In genomic region chr4:948101-948935, GRCh38 we compare ENCODE assay signal across 22 cellular contexts. TPM values are rescaled to one million over a fixed set of nuclear protein-coding genes. Genes with fewer than 3 reads are reported as not detected.
DNase-seq lines count a peak whose midpoint lies in the region; ATAC-seq lines count a peak whose summit lies in the region.
"Had no signal": no experiment of that assay in that cellular context is flagged by ENCODE, and none has a peak within 500 bp of the region (broad histone marks: within the 10 kb centered on the region; RNA-seq: fewer than 3 reads in every experiment).

No MANE protein-coding gene starts in this region.

- no peaks in the 10 kb centered on the region for H3K27me3 ChIP-seq in NT2/D1 (ENCODE audit: insufficient read depth, insufficient read length)
- H3K27me3 ChIP-seq: BLaER1, esophagus squamous epithelium, ovary had no signal

- H3K27me3 Mint-ChIP-seq in activated CD4-positive, alpha-beta memory T cell treated with anti-CD3 and anti-CD28 coated beads for 36 hours: no peaks in the 10 kb centered on the region
- H3K27me3 Mint-ChIP-seq: T-helper 17 cell had no signal

- no peak overlapping the region for H3K27ac Mint-ChIP-seq in activated CD4-positive, alpha-beta memory T cell treated with anti-CD3 and anti-CD28 coated beads for 36 hours
- H3K27ac Mint-ChIP-seq: activated T-helper 1 cell treated with anti-CD3 and anti-CD28 coated beads, Interleukin-12 subunit alpha, Interleukin-12 subunit beta, Interleukin-2, Interleukin-4 antibody, amounts not matched to agents 30 ng/mL and 10 ng/mL and 1 ng/mL, durations not matched to agents 14 hours and 24 hours and 36 hours; T-helper 17 cell had no signal

- H3K36me3 ChIP-seq in NT2/D1 (ENCODE audit: insufficient read depth, insufficient read length, low read length): peaks cover 4% of the 10 kb centered on the region
- H3K36me3 ChIP-seq: ovary had no signal

- H3K9me3 Mint-ChIP-seq in activated CD4-positive, alpha-beta memory T cell treated with anti-CD3 and anti-CD28 coated beads for 36 hours: no peaks in the 10 kb centered on the region
- H3K9me3 Mint-ChIP-seq: activated T-helper 1 cell treated with anti-CD3 and anti-CD28 coated beads, Interleukin-12 subunit alpha, Interleukin-12 subunit beta, Interleukin-2, Interleukin-4 antibody, amounts not matched to agents 30 ng/mL and 10 ng/mL and 1 ng/mL, durations not matched to agents 14 hours and 24 hours and 36 hours had no signal

- no peak overlapping the region for H3K4me3 ChIP-seq in NT2/D1 (ENCODE audit: insufficient read length, low read depth)
- H3K4me3 ChIP-seq: BLaER1, esophagus squamous epithelium, lower lobe of right lung, ovary, skin epidermis had no signal

- CTCF ChIA-PET in activated CD4-positive, alpha-beta memory T cell treated with anti-CD3 and anti-CD28 coated beads for 36 hours (lab: Charles Lee): interaction anchor here (1.9 kb wide), 1 partner anchor 206 kb away, joined by 4 read pairs; no protein-coding TSS in a partner anchor

- DNase-seq in activated effector memory CD4-positive, alpha-beta T cell treated with anti-CD3 and anti-CD28 coated beads, Interleukin-2, amount 50 U/mL, for 16 hours: peak; percentile 55
- DNase-seq in activated effector memory CD4-positive, alpha-beta T cell treated with Interleukin-2 at 50 U/mL for 16 hours: no peak
- DNase-seq in NT2/D1 (ENCODE audit: low read depth, low spot score) (no peak), iPS-NIHi11 (ENCODE audit: low spot score) (peak; percentile 10), sciatic nerve (ENCODE audit: low spot score) (peak; percentile 50), NCI-H510A treated with DMSO at 0.1 percent for 48 hours (lab: John Stamatoyannopoulos, UW) (no peak)
- no peak for DNase-seq in activated CD4-positive, alpha-beta memory T cell treated with anti-CD3 and anti-CD28 coated beads for 36 hours
- DNase-seq: activated CD8-positive, alpha-beta memory T cell treated with anti-CD3 and anti-CD28 coated beads for 24 hours; amniotic stem cell; effector CD8-positive, alpha-beta T cell; esophagus squamous epithelium; lower lobe of right lung; NCI-H1436 treated with DMSO at 0.1 percent for 48 hours; NCI-H748 treated with DMSO at 0.1 percent for 48 hours; stimulated activated CD4-positive, alpha-beta T cell treated with anti-CD3 and anti-CD28 coated beads, Interleukin-2, amount 100 ng/mL, for 48 hours had no signal

- no peak overlapping the region for H3K4me3 Mint-ChIP-seq in activated CD4-positive, alpha-beta memory T cell treated with anti-CD3 and anti-CD28 coated beads for 36 hours
- H3K4me3 Mint-ChIP-seq: activated T-helper 1 cell treated with anti-CD3 and anti-CD28 coated beads, Interleukin-12 subunit alpha, Interleukin-12 subunit beta, Interleukin-2, Interleukin-4 antibody, amounts not matched to agents 30 ng/mL and 10 ng/mL and 1 ng/mL, durations not matched to agents 14 hours and 24 hours and 36 hours; T-helper 17 cell had no signal

- ATAC-seq in sciatic nerve (no peak), HG02884 (IDR thresholded peaks at IDR 0.05; ENCODE audit: unreplicated experiment) (no peak)
- ATAC-seq: lower lobe of right lung, T-helper 17 cell had no signal

- POLR2A ChIA-PET in activated CD4-positive, alpha-beta memory T cell treated with anti-CD3 and anti-CD28 coated beads for 36 hours (lab: Charles Lee): no interaction called here

- intact Hi-C loops in sciatic nerve (cut with DNase I): no loop called here
- intact Hi-C loops in activated CD4-positive, alpha-beta memory T cell treated with anti-CD3 and anti-CD28 coated beads for 36 hours (cut with micrococcal nuclease): no loop called here

- H3K36me3 Mint-ChIP-seq in activated CD4-positive, alpha-beta memory T cell treated with anti-CD3 and anti-CD28 coated beads for 36 hours: peaks cover 1% of the 10 kb centered on the region

- H3K4me1 Mint-ChIP-seq in activated CD4-positive, alpha-beta memory T cell treated with anti-CD3 and anti-CD28 coated beads for 36 hours (ENCODE audit: low read depth): no peaks in the 10 kb centered on the region

- H3K4me1 ChIP-seq in NT2/D1 (ENCODE audit: insufficient read depth, insufficient read length): peaks cover 32% of the 10 kb centered on the region
- H3K4me1 ChIP-seq: lower lobe of right lung had no signal

- H3K9ac ChIP-seq in NT2/D1 (ENCODE audit: insufficient read length, low read depth): peak overlapping the region; percentile 58
- H3K9ac ChIP-seq: BLaER1 had no signal

- no peaks in the 10 kb centered on the region for H3K9me3 ChIP-seq in NT2/D1 (ENCODE audit: insufficient read depth, low read length)
- H3K9me3 ChIP-seq: BLaER1, esophagus squamous epithelium, lower lobe of right lung, ovary had no signal

RNA-seq across cellular contexts. Expression of gene TMEM175, which starts 16.1 kb away (rescaled TPM):
- total RNA-seq in sciatic nerve: 26.8 TPM
- total RNA-seq in activated CD4-positive, alpha-beta memory T cell treated with anti-CD3 and anti-CD28 coated beads for 36 hours: 10 to 100 TPM; 13.8 to 15.8 TPM

RNA-seq across cellular contexts. Expression of gene GAK, which starts 16.2 kb away (rescaled TPM):
- total RNA-seq in sciatic nerve: 96.6 TPM
- 100 to 1,000 TPM in 1 of 2 experiments, 10 to 100 TPM in 1; 97.0 to 101 TPM for total RNA-seq in activated CD4-positive, alpha-beta memory T cell treated with anti-CD3 and anti-CD28 coated beads for 36 hours

RNA-seq across cellular contexts. Expression of gene DGKQ, which starts 25.1 kb away (rescaled TPM):
- 9.6 TPM for total RNA-seq in sciatic nerve
- total RNA-seq in activated CD4-positive, alpha-beta memory T cell treated with anti-CD3 and anti-CD28 coated beads for 36 hours: 10 to 100 TPM; 11.1 to 11.4 TPM

RNA-seq across cellular contexts. Expression of gene IDUA, which starts 38.5 kb away (rescaled TPM):
- 36.7 TPM for total RNA-seq in sciatic nerve
- total RNA-seq in activated CD4-positive, alpha-beta memory T cell treated with anti-CD3 and anti-CD28 coated beads for 36 hours: 10 to 100 TPM in 1 of 2 experiments, 1 to 10 TPM in 1; 9.0 to 10.1 TPM

RNA-seq across cellular contexts. Expression of gene SLC26A1, which starts 44.9 kb away (rescaled TPM):
- 0.45 TPM for total RNA-seq in sciatic nerve
- not detected for total RNA-seq in activated CD4-positive, alpha-beta memory T cell treated with anti-CD3 and anti-CD28 coated beads for 36 hours
- total RNA-seq: esophagus squamous epithelium, H4 had no signal

Comparison
In these comparisons a context has a peak if more than half of its experiments do, and no peak if none do; other contexts are left out.
1. DNase-seq: peak in activated effector memory CD4-positive, alpha-beta T cell treated with anti-CD3 and anti-CD28 coated beads, Interleukin-2, amount 50 U/mL, for 16 hours (single experiment), iPS-NIHi11 (single experiment) and sciatic nerve (single experiment); none in activated effector memory CD4-positive, alpha-beta T cell treated with Interleukin-2 at 50 U/mL for 16 hours (single experiment), NT2/D1 (single experiment), NCI-H510A treated with DMSO at 0.1 percent for 48 hours (single experiment) and activated CD4-positive, alpha-beta memory T cell treated with anti-CD3 and anti-CD28 coated beads for 36 hours (single experiment).